Comparison of ENCODE assay signal across 11 cellular contexts in genomic region chr12:124379379-124379937, GRCh38.
DNase-seq lines count a peak whose midpoint lies in the region; ATAC-seq and TF ChIP-seq lines count a peak whose summit lies in the region.
"Had no signal": no experiment of that assay in that cellular context is flagged by ENCODE, and none has a peak within 500 bp of the region (broad histone marks: within the 10 kb centered on the region; RNA-seq: fewer than 3 reads in every experiment).

No MANE protein-coding gene starts in this region.

- no peak overlapping the region for H3K4me3 Mint-ChIP-seq in MCF 10A (ENCODE audit: unreplicated experiment)

- H3K27me3 Mint-ChIP-seq in MCF 10A (ENCODE audit: insufficient read depth, unreplicated experiment), result no peaks in the 10 kb centered on the region

- H3K27me3 ChIP-seq in breast epithelium (no peaks in the 10 kb centered on the region), neutrophil (no peaks in the 10 kb centered on the region), upper lobe of left lung (no peaks in the 10 kb centered on the region), H7 (ENCODE audit: control insufficient read depth, insufficient read depth, low read length) (no peaks in the 10 kb centered on the region), WERI-Rb-1 (ENCODE audit: insufficient read depth, low read depth, severe bottlenecking) (no peaks in the 10 kb centered on the region)

- WGBS in upper lobe of left lung, 2 donors, result 75 to 77% methylated on average over 16 to 17 of the region's 17 CpGs

- no peak overlapping the region for H3K27ac Mint-ChIP-seq in MCF 10A (ENCODE audit: low read depth, unreplicated experiment)

- POLR2A ChIA-PET in MCF 10A (lab: Yijun Ruan, JAX), result no interaction called here

- H3K36me3 ChIP-seq in breast epithelium, result no peaks in the 10 kb centered on the region
- peaks cover 32% of the 10 kb centered on the region for H3K36me3 ChIP-seq in neutrophil
- peaks cover 6 to 86% (median 60%) of the 10 kb centered on the region in 4 donors for H3K36me3 ChIP-seq in upper lobe of left lung
- peaks cover 14% of the 10 kb centered on the region for H3K36me3 ChIP-seq in H7 (replicated peaks; ENCODE audit: control insufficient read depth, insufficient read depth, low read length)
- H3K36me3 ChIP-seq in WERI-Rb-1, result peaks cover 89% of the 10 kb centered on the region

- no peaks in the 10 kb centered on the region for H3K9me3 Mint-ChIP-seq in MCF 10A (ENCODE audit: unreplicated experiment)

- BruUV-seq in MCF 10A (replicated peaks; lab: Mats Ljungman, UMichigan), result no TSS peak

- intact Hi-C loops in breast epithelium (cut with DNase I; ENCODE audit: low total_unique reads) (no loop called here), MCF 10A (cut with micrococcal nuclease) (no loop called here)

- no peak for ATAC-seq in upper lobe of left lung (ENCODE audit: low FRiP score in 2 of 2)

- H3K9me3 ChIP-seq in breast epithelium (no peaks in the 10 kb centered on the region), neutrophil (no peaks in the 10 kb centered on the region), upper lobe of left lung (no peaks in the 10 kb centered on the region), WERI-Rb-1 (ENCODE audit: severe bottlenecking) (no peaks in the 10 kb centered on the region)

- H3K4me1 ChIP-seq in breast epithelium (peaks cover 28 to 32% of the 10 kb centered on the region in 2 donors), neutrophil (ENCODE audit: control insufficient read depth in 1 of 2, insufficient read depth in 1 of 2, low read depth in 1 of 2, low read length in 1 of 2) (peaks cover 33 to 36% of the 10 kb centered on the region in 2 experiments), upper lobe of left lung (peaks cover 40 to 56% (median 46%) of the 10 kb centered on the region in 4 donors)

- CTCF ChIA-PET in MCF 10A (lab: Yijun Ruan, JAX), result interaction anchor here (0.6 to 1.6 kb wide), 3 partner anchors 58 to 392 kb away, joined by 3 to 5 read pairs (median 3); no protein-coding TSS in a partner anchor

- peak overlapping the region; percentile 81 to 94 for H3K27ac ChIP-seq in breast epithelium
- H3K27ac ChIP-seq in epithelial cell of prostate, result peak overlapping the region; percentile 84
- peak overlapping the region; percentile 70 for H3K27ac ChIP-seq in neutrophil
- peak overlapping the region; percentile 75 to 89 (median 88) for H3K27ac ChIP-seq in upper lobe of left lung
- no peak overlapping the region for H3K27ac ChIP-seq in WERI-Rb-1

- H3K4me1 Mint-ChIP-seq in MCF 10A (ENCODE audit: insufficient read depth, unreplicated experiment), result peaks cover 14% of the 10 kb centered on the region

- H3K4me3 ChIP-seq in breast epithelium (no peak overlapping the region), neutrophil (ENCODE audit: low read depth in 1 of 2, low read length in 1 of 2) (peak overlapping the region; percentile 48 to 54), upper lobe of left lung (no peak overlapping the region), H7 (ENCODE audit: insufficient read depth, low read depth, low read length) (no peak overlapping the region), WERI-Rb-1 (ENCODE audit: low read depth, low read length) (no peak overlapping the region)

- DNase-seq in breast epithelium (ENCODE audit: low spot score in 2 of 2) (no peak), MCF 10A (ENCODE audit: unreplicated experiment) (no peak), epithelial cell of prostate (ENCODE audit: low read depth, low spot score) (no peak), upper lobe of left lung (peak in 1 of 2 donors; percentile 48), H7 (no peak), GM03348 (ENCODE audit: low spot score) (no peak), WERI-Rb-1 (no peak)
- DNase-seq: activated naive CD4-positive, alpha-beta T cell treated with Interleukin-2 at 50 U/mL for 16 hours; DMS153; NCI-H2227 treated with DMSO at 0.1 percent for 48 hours had no signal

- TF ChIP-seq CTCF in breast epithelium (IDR thresholded peaks at IDR 0.05) (no peak), MCF 10A (IDR thresholded peaks at IDR 0.05; ENCODE audit: unreplicated experiment) (no peak), neutrophil (IDR thresholded peaks at IDR 0.05) (no peak), upper lobe of left lung (IDR thresholded peaks at IDR 0.05) (no peak), WERI-Rb-1 (IDR thresholded peaks at IDR 0.05; ENCODE audit: low read depth, low read length) (no peak)

- TF ChIP-seq POLR2A in breast epithelium (IDR thresholded peaks at IDR 0.05) (no peak), upper lobe of left lung (IDR thresholded peaks at IDR 0.05) (no peak)

- peaks cover 59% of the 10 kb centered on the region for H3K36me3 Mint-ChIP-seq in MCF 10A (ENCODE audit: insufficient read depth, unreplicated experiment)

- no peak for TF ChIP-seq EP300 in upper lobe of left lung (IDR thresholded peaks at IDR 0.05)

Comparison
In these comparisons a context has a peak if more than half of its experiments do, and no peak if none do; other contexts are left out.
1. H3K4me3 ChIP-seq: peak in neutrophil (2 of 2); none in breast epithelium (0 of 3), upper lobe of left lung (0 of 4), H7 (single experiment) and WERI-Rb-1 (single experiment).